Comparison of ENCODE assay signal across 1 cellular context in genomic region chr2:242069938-242070395, GRCh38.
TF ChIP-seq lines count a peak whose summit lies in the region.
"Not testable (repeated sequence)": the region's sequence is repeated elsewhere in the genome, so short reads cannot be mapped to it uniquely, and the experiment has no call there.

No MANE protein-coding gene starts in this region.

TF ChIP-seq in HepG2, 621 proteins besides CTCF, POLR2A, EP300 and RAD21 (continued from another document and continues in another):
- TF ChIP-seq PATZ1 (CRISPR knock-in tag; IDR thresholded peaks at IDR 0.05) = peak; percentile 57; the same call in 1 of the 2 replicates
- TF ChIP-seq HDAC2 (CRISPR knock-in tag; IDR thresholded peaks at IDR 0.05) = peak; percentile 57
- TF ChIP-seq LCORL (IDR thresholded peaks at IDR 0.05) = peak; percentile 59; the same call in 1 of the 2 replicates
- TF ChIP-seq LCORL (CRISPR knock-in tag; IDR thresholded peaks at IDR 0.05); ZBTB40 (CRISPR knock-in tag; IDR thresholded peaks at IDR 0.05); NONO (IDR thresholded peaks at IDR 0.05): not testable (repeated sequence)
- TF ChIP-seq TBX3 (IDR thresholded peaks at IDR 0.05; ENCODE audit: borderline replicate concordance) = 0 out of 2 replicates have a peak, but pooled peaks have one; percentile 19
- TF ChIP-seq ZGPAT (CRISPR knock-in tag; IDR thresholded peaks at IDR 0.05) = 0 out of 2 replicates have a peak, but pooled peaks have one; percentile 43
- 0 out of 2 replicates have a peak, but pooled peaks have one; percentile 39 for TF ChIP-seq PRDM15 (CRISPR knock-in tag; IDR thresholded peaks at IDR 0.05)
- TF ChIP-seq TFDP1 (CRISPR knock-in tag; IDR thresholded peaks at IDR 0.05; ENCODE audit: borderline replicate concordance) = peak; percentile 53; the same call in 1 of the 2 replicates
- TF ChIP-seq ARID5B (CRISPR knock-in tag; IDR thresholded peaks at IDR 0.05) = peak; percentile 80
- peak; percentile 97; the same call in 1 of the 2 replicates for TF ChIP-seq ZFP91 (CRISPR knock-in tag; IDR thresholded peaks at IDR 0.05; ENCODE audit: borderline replicate concordance)
- TF ChIP-seq THAP11 (CRISPR knock-in tag; IDR thresholded peaks at IDR 0.05) = peak; percentile 34; the same call in 1 of the 2 replicates
- TF ChIP-seq E2F1 (CRISPR knock-in tag; IDR thresholded peaks at IDR 0.05) = peak; percentile 36; the same call in 1 of the 2 replicates
- TF ChIP-seq CEBPB (IDR thresholded peaks at IDR 0.05; ENCODE audit: borderline replicate concordance, low read depth, low read length) = peak; percentile 63; the same call in 1 of the 2 replicates
- 0 out of 2 replicates have a peak, but pooled peaks have one; percentile 46 for TF ChIP-seq MLX (CRISPR knock-in tag; IDR thresholded peaks at IDR 0.05)
- peak; percentile 66; the same call in 1 of the 2 replicates for TF ChIP-seq ATF2 (CRISPR knock-in tag; IDR thresholded peaks at IDR 0.05)
- 0 out of 2 replicates have a peak, but pooled peaks have one; percentile 9 for TF ChIP-seq ZBTB40 (IDR thresholded peaks at IDR 0.05)
- TF ChIP-seq NONO (CRISPR knock-in tag; conservative IDR thresholded peaks at IDR 0.05) = peak; percentile 41; the same call in 1 of the 2 replicates
